16 cellular contexts compared by ENCODE assay signal in the genomic region with DNA sequence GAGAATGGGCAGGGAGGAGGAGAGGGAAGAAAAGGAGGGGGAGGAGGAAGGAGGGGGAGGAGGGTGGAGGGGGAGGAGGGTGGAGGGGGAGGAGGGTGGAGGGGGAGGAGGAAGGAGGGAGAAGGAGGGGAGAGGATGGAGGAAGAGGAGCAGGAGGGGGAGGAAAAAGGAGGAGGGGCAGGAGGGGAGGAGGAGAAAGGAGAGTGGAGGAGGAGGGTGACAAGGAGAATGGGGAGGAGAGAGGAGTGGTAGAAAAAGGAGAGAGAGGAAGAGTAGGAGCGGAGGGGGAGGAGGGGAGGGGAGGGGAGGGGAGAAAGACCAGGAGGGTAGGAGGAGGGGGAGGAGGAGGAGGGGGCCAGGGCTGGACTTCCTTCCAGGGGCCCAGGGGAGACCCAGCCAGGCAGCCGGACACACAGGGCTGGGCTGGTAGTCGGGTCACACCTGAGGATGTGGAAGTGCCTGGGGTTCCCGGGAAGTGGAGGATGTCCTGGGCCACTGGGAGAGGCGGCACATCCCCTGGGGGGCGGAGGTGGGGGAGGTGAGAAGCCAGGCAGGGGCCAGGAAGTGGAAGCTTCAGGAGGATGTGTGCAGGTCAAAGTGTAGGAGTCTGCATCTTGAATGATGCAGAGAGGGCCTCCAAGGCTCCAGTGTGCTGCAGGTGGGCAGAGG. TPM values are rescaled to one million over a fixed set of nuclear protein-coding genes. Genes with fewer than 3 reads are reported as not detected.
DNase-seq lines count a peak whose midpoint lies in the region; ATAC-seq and TF ChIP-seq lines count a peak whose summit lies in the region.
"Had no signal": no experiment of that assay in that cellular context is flagged by ENCODE, and none has a peak within 500 bp of the region (broad histone marks: within the 10 kb centered on the region; RNA-seq: fewer than 3 reads in every experiment).

No MANE protein-coding gene starts in this region.

- H3K4me2 ChIP-seq in mesendoderm (ENCODE audit: low read length) = no peak overlapping the region
- H3K4me2 ChIP-seq: hepatocyte, KMS-11 had no signal

- H3K23ac ChIP-seq in mesendoderm (ENCODE audit: low read length) = no peak overlapping the region

- peak; percentile 40 for ATAC-seq in central memory CD8-positive, alpha-beta T cell (replicated peaks; ENCODE audit: extremely low read depth, poor library complexity, severe bottlenecking)
- no peak for ATAC-seq in HG02623 (IDR thresholded peaks at IDR 0.05; ENCODE audit: unreplicated experiment)

- H3K27ac ChIP-seq in HEK293 (ENCODE audit: extremely low read depth, low read depth, low read length) = no peak overlapping the region
- peak overlapping the region; percentile 60 for H3K27ac ChIP-seq in mesendoderm (ENCODE audit: low read depth, low read length)
- H3K27ac ChIP-seq: hepatocyte, KMS-11, psoas muscle had no signal

- no peaks in the 10 kb centered on the region for H3K27me3 Mint-ChIP-seq in central memory CD8-positive, alpha-beta T cell

- H3K9me3 ChIP-seq in HEK293 (ENCODE audit: control insufficient read depth, insufficient read depth, low read depth, low read length) = no peaks in the 10 kb centered on the region
- H3K9me3 ChIP-seq: HAP-1, psoas muscle had no signal

- DNase-seq in CMK (ENCODE audit: low read depth) = peak; percentile 41
- DNase-seq in central memory CD8-positive, alpha-beta T cell (ENCODE audit: low spot score in 2 of 2) = no peak
- DNase-seq in mesendoderm = peak; percentile 72
- no peak for DNase-seq in DMS153 (lab: John Stamatoyannopoulos, UW)
- DNase-seq in RPMI8226 = no peak
- no peak for DNase-seq in Kasumi-1 (lab: John Stamatoyannopoulos, UW)
- DNase-seq: NCI-H2081; stimulated activated CD4-positive, alpha-beta T cell treated with anti-CD3 and anti-CD28 coated beads, Interleukin-4, amount 100 ng/mL, for 4 hours; T-helper 9 cell had no signal

- H3K9me3 Mint-ChIP-seq in central memory CD8-positive, alpha-beta T cell = no peaks in the 10 kb centered on the region
- H3K9me3 Mint-ChIP-seq: mesothelial cell of epicardium had no signal

- no peak overlapping the region for H3K4ac ChIP-seq in mesendoderm (ENCODE audit: low read depth, low read length)

- H2AK5ac ChIP-seq in mesendoderm (ENCODE audit: low read length) = no peak overlapping the region

- H3K27ac Mint-ChIP-seq in central memory CD8-positive, alpha-beta T cell (ENCODE audit: low read depth) = no peak overlapping the region
- H3K27ac Mint-ChIP-seq: mesothelial cell of epicardium had no signal

- no CpG with 5 or more reads among the region's 6 CpGs for WGBS in mesendoderm (ENCODE audit: extremely low coverage, insufficient coverage, low lambda C conversion rate)

- H3K4me3 Mint-ChIP-seq in central memory CD8-positive, alpha-beta T cell = no peak overlapping the region
- H3K4me3 Mint-ChIP-seq: mesothelial cell of epicardium had no signal

- H4K8ac ChIP-seq in mesendoderm (ENCODE audit: low read depth, low read length) = no peak overlapping the region

- TF ChIP-seq CTCF in HEK293 (tag by site-specific recombination; IDR thresholded peaks at IDR 0.05) = no peak

- H3K79me1 ChIP-seq in mesendoderm (ENCODE audit: low read length) = no peaks in the 10 kb centered on the region

- H3K36me3 ChIP-seq in HEK293 (ENCODE audit: control insufficient read depth in 2 of 2, insufficient read depth in 1 of 2, low read length in 2 of 2) = no peaks in the 10 kb centered on the region
- H3K36me3 ChIP-seq in mesendoderm (ENCODE audit: control insufficient read depth, insufficient read depth, low read length) = no peaks in the 10 kb centered on the region
- H3K36me3 ChIP-seq: HAP-1 had no signal

- H3K9ac ChIP-seq in mesendoderm (ENCODE audit: low read length) = no peak overlapping the region
- H3K9ac ChIP-seq: KMS-11 had no signal

- H3K18ac ChIP-seq in mesendoderm (ENCODE audit: low read length) = peak overlapping the region; percentile 10

- H3K79me2 ChIP-seq in mesendoderm (ENCODE audit: control insufficient read depth, insufficient read depth, low read length) = no peaks in the 10 kb centered on the region
- H3K79me2 ChIP-seq: hepatocyte had no signal

- no peaks in the 10 kb centered on the region for H3K4me1 Mint-ChIP-seq in central memory CD8-positive, alpha-beta T cell
- H3K4me1 Mint-ChIP-seq: mesothelial cell of epicardium had no signal

- no peak overlapping the region for H2BK5ac ChIP-seq in mesendoderm (ENCODE audit: low read length)

- H3K4me3 ChIP-seq in HEK293 (ENCODE audit: low read depth, low read length) = no peak overlapping the region
- H3K4me3 ChIP-seq in mesendoderm (ENCODE audit: low read length) = no peak overlapping the region
- H3K4me3 ChIP-seq: HAP-1, hepatocyte, psoas muscle had no signal

- CTCF ChIA-PET in HEK293 (lab: Yijun Ruan, JAX) = no interaction called here

- POLR2A ChIA-PET in HEK293 (lab: Yijun Ruan, JAX) = no interaction called here

- no peak overlapping the region for H2BK120ac ChIP-seq in mesendoderm (ENCODE audit: low read depth, low read length)

- peaks cover 15% of the 10 kb centered on the region for H3K36me3 Mint-ChIP-seq in central memory CD8-positive, alpha-beta T cell (ENCODE audit: insufficient read depth)

- no peaks in the 10 kb centered on the region for H3K4me1 ChIP-seq in HEK293 (ENCODE audit: control insufficient read depth, insufficient read depth, low read length)
- peaks cover 2% of the 10 kb centered on the region for H3K4me1 ChIP-seq in mesendoderm (ENCODE audit: control insufficient read depth, low read depth, low read length)
- H3K4me1 ChIP-seq: psoas muscle had no signal

- H3K56ac ChIP-seq in mesendoderm (ENCODE audit: low read length) = peak overlapping the region; percentile 49

- H4K5ac ChIP-seq in mesendoderm (ENCODE audit: low read length) = no peak overlapping the region

- H2BK15ac ChIP-seq in mesendoderm (replicated peaks; ENCODE audit: low read depth) = no peak overlapping the region

- H3K27me3 ChIP-seq in mesendoderm (ENCODE audit: insufficient read depth, low read length, poor library complexity) = no peaks in the 10 kb centered on the region
- H3K27me3 ChIP-seq: hepatocyte had no signal

TF ChIP-seq in HEK293, 187 proteins besides CTCF, POLR2A, EP300 and RAD21 (continues in another document):
- TF ChIP-seq ZNF292 (tag by site-specific recombination; IDR thresholded peaks at IDR 0.05; ENCODE audit: borderline replicate concordance, low read depth) = no peak
- TF ChIP-seq, protein P1, sequence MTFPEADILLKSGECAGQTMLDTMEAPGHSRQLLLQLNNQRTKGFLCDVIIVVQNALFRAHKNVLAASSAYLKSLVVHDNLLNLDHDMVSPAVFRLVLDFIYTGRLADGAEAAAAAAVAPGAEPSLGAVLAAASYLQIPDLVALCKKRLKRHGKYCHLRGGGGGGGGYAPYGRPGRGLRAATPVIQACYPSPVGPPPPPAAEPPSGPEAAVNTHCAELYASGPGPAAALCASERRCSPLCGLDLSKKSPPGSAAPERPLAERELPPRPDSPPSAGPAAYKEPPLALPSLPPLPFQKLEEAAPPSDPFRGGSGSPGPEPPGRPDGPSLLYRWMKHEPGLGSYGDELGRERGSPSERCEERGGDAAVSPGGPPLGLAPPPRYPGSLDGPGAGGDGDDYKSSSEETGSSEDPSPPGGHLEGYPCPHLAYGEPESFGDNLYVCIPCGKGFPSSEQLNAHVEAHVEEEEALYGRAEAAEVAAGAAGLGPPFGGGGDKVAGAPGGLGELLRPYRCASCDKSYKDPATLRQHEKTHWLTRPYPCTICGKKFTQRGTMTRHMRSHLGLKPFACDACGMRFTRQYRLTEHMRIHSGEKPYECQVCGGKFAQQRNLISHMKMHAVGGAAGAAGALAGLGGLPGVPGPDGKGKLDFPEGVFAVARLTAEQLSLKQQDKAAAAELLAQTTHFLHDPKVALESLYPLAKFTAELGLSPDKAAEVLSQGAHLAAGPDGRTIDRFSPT (tag by site-specific recombination; IDR thresholded peaks at IDR 0.05) = no peak
- no peak for TF ChIP-seq ZNF266 (tag by site-specific recombination; IDR thresholded peaks at IDR 0.05; ENCODE audit: low read depth)
- TF ChIP-seq SCRT1 (tag by site-specific recombination; IDR thresholded peaks at IDR 0.05; ENCODE audit: borderline replicate concordance) = no peak
- TF ChIP-seq SP3 (tag by site-specific recombination; IDR thresholded peaks at IDR 0.05) = peak; percentile 12; the same call in 1 of the 2 replicates
- TF ChIP-seq GLIS2 (tag by site-specific recombination; IDR thresholded peaks at IDR 0.05) = peak; percentile 63; the same call in 1 of the 2 replicates
- TF ChIP-seq ZNF555 (tag by site-specific recombination; conservative IDR thresholded peaks at IDR 0.05) = no peak
- TF ChIP-seq, protein P2, sequence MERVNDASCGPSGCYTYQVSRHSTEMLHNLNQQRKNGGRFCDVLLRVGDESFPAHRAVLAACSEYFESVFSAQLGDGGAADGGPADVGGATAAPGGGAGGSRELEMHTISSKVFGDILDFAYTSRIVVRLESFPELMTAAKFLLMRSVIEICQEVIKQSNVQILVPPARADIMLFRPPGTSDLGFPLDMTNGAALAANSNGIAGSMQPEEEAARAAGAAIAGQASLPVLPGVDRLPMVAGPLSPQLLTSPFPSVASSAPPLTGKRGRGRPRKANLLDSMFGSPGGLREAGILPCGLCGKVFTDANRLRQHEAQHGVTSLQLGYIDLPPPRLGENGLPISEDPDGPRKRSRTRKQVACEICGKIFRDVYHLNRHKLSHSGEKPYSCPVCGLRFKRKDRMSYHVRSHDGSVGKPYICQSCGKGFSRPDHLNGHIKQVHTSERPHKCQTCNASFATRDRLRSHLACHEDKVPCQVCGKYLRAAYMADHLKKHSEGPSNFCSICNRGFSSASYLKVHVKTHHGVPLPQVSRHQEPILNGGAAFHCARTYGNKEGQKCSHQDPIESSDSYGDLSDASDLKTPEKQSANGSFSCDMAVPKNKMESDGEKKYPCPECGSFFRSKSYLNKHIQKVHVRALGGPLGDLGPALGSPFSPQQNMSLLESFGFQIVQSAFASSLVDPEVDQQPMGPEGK (tag by site-specific recombination; IDR thresholded peaks at IDR 0.05) = peak; percentile 52; the same call in 1 of the 2 replicates
- TF ChIP-seq ZNF16 (tag by site-specific recombination; IDR thresholded peaks at IDR 0.05; ENCODE audit: low read depth) = no peak
- no peak for TF ChIP-seq ZNF426 (tag by site-specific recombination; IDR thresholded peaks at IDR 0.05)
- no peak for TF ChIP-seq ZIC2 (tag by site-specific recombination; IDR thresholded peaks at IDR 0.05)
- no peak for TF ChIP-seq GFI1B (tag by site-specific recombination; IDR thresholded peaks at IDR 0.05)
- TF ChIP-seq WT1 (tag by site-specific recombination; IDR thresholded peaks at IDR 0.05) = no peak
- TF ChIP-seq ZNF544 (tag by site-specific recombination; IDR thresholded peaks at IDR 0.05) = no peak
- no peak for TF ChIP-seq ZBTB8A (tag by site-specific recombination; IDR thresholded peaks at IDR 0.05)

RNA-seq across cellular contexts. Expression of a gene that starts 18.7 kb away (rescaled TPM):
- 0.07 TPM for polyA plus RNA-seq in mesendoderm (2013, experiment 1 of 2)
- polyA plus RNA-seq in mesendoderm (2013, experiment 2 of 2) = 0.03 TPM

RNA-seq across cellular contexts. Expression of a gene that starts 36.6 kb away (rescaled TPM):
- 429 TPM for polyA plus RNA-seq in mesendoderm (2013, experiment 1 of 2)
- polyA plus RNA-seq in mesendoderm (2013, experiment 2 of 2) = 423 TPM

Comparison
In these comparisons a context has a peak if more than half of its experiments do, and no peak if none do; other contexts are left out.
1. DNase-seq: peak in CMK (single experiment) and mesendoderm (single experiment); none in central memory CD8-positive, alpha-beta T cell (0 of 2), DMS153 (single experiment), RPMI8226 (single experiment) and Kasumi-1 (0 of 2).